ENCODE assay signal across 25 cellular contexts in genomic region chr20:35340436-35340835, GRCh38. TPM values are rescaled to one million over a fixed set of nuclear protein-coding genes. Genes with fewer than 3 reads are reported as not detected.
"Had no signal": no experiment of that assay in that cellular context is flagged by ENCODE, and none has a peak within 500 bp of the region (broad histone marks: within the 10 kb centered on the region; RNA-seq: fewer than 3 reads in every experiment).

No MANE protein-coding gene starts in this region.

- ATAC-seq: activated T-helper 17 cell treated with anti-CD3 and anti-CD28 coated beads, Interleukin-2, amount 50 U/mL, for 72 hours; heart right ventricle; left cardiac atrium; mucosa of descending colon had no signal

- H3K9me3 ChIP-seq: heart right ventricle, mucosa of descending colon, thoracic aorta, upper lobe of left lung had no signal

- H3K27me3 Mint-ChIP-seq: activated CD4-positive, alpha-beta memory T cell treated with anti-CD3 and anti-CD28 coated beads for 36 hours; activated naive CD8-positive, alpha-beta T cell treated with anti-CD3 and anti-CD28 coated beads for 36 hours; activated T-helper 17 cell treated with anti-CD3 and anti-CD28 coated beads, Interleukin-2, amount 50 U/mL, for 72 hours; memory B cell had no signal

- H3K4me1 Mint-ChIP-seq: activated naive CD8-positive, alpha-beta T cell treated with anti-CD3 and anti-CD28 coated beads for 36 hours; activated T-helper 17 cell treated with anti-CD3 and anti-CD28 coated beads, Interleukin-2, amount 50 U/mL, for 72 hours; memory B cell had no signal

- H3K27ac Mint-ChIP-seq: activated CD4-positive, alpha-beta memory T cell treated with anti-CD3 and anti-CD28 coated beads for 36 hours; activated naive CD8-positive, alpha-beta T cell treated with anti-CD3 and anti-CD28 coated beads for 36 hours; activated T-helper 17 cell treated with anti-CD3 and anti-CD28 coated beads, Interleukin-2, amount 50 U/mL, for 72 hours; memory B cell; T-helper 1 cell treated with Interleukin-12 subunit alpha and Interleukin-12 subunit beta and Interleukin-4 antibody, amounts not matched to agents 30 μg/mL and 1 μg/mL, for 36 hours had no signal

- DNase-seq: activated CD4-positive, alpha-beta memory T cell treated with anti-CD3 and anti-CD28 coated beads for 36 hours; activated CD4-positive, alpha-beta T cell treated with anti-CD3 and anti-CD28 coated beads for 48 hours; activated naive CD4-positive, alpha-beta T cell; activated naive CD8-positive, alpha-beta T cell treated with anti-CD3 and anti-CD28 coated beads for 36 hours; amygdala; heart right ventricle; islet precursor cell; left cardiac atrium; mucosa of descending colon; nucleus accumbens; posterior cingulate gyrus; stimulated activated CD4-positive, alpha-beta T cell treated with anti-CD3 and anti-CD28 coated beads, Interleukin-2, amount 100 ng/mL, for 48 hours; stimulated activated CD8-positive, alpha-beta memory T cell treated with anti-CD3 and anti-CD28 coated beads, Interleukin-4, amount 100 ng/mL, for 48 hours; stimulated activated naive CD4-positive, alpha-beta T cell; T1000; upper lobe of left lung had no signal

- H3K27me3 ChIP-seq: heart right ventricle, upper lobe of left lung had no signal

- H3K4me3 ChIP-seq: heart right ventricle, mucosa of descending colon, thoracic aorta, upper lobe of left lung had no signal

- H3K9me3 Mint-ChIP-seq: activated CD4-positive, alpha-beta memory T cell treated with anti-CD3 and anti-CD28 coated beads for 36 hours; activated naive CD8-positive, alpha-beta T cell treated with anti-CD3 and anti-CD28 coated beads for 36 hours; activated T-helper 17 cell treated with anti-CD3 and anti-CD28 coated beads, Interleukin-2, amount 50 U/mL, for 72 hours; memory B cell; T-helper 1 cell treated with Interleukin-12 subunit alpha and Interleukin-12 subunit beta and Interleukin-4 antibody, amounts not matched to agents 30 μg/mL and 1 μg/mL, for 36 hours had no signal

- H3K27ac ChIP-seq: heart right ventricle, thoracic aorta, upper lobe of left lung had no signal

- H3K4me3 Mint-ChIP-seq: activated CD4-positive, alpha-beta memory T cell treated with anti-CD3 and anti-CD28 coated beads for 36 hours; activated naive CD8-positive, alpha-beta T cell treated with anti-CD3 and anti-CD28 coated beads for 36 hours; activated T-helper 17 cell treated with anti-CD3 and anti-CD28 coated beads, Interleukin-2, amount 50 U/mL, for 72 hours; memory B cell; T-helper 1 cell treated with Interleukin-12 subunit alpha and Interleukin-12 subunit beta and Interleukin-4 antibody, amounts not matched to agents 30 μg/mL and 1 μg/mL, for 36 hours had no signal

RNA-seq across cellular contexts. Expression of gene FAM83C, which starts 48.2 kb away (rescaled TPM):
- total RNA-seq: activated CD4-positive, alpha-beta memory T cell treated with anti-CD3 and anti-CD28 coated beads for 36 hours; activated naive CD8-positive, alpha-beta T cell treated with anti-CD3 and anti-CD28 coated beads for 36 hours; activated T-helper 17 cell treated with anti-CD3 and anti-CD28 coated beads, Interleukin-2, amount 50 U/mL, for 72 hours; cerebellum; fibroblast of villous mesenchyme; heart right ventricle; left cardiac atrium; renal cortical epithelial cell; thoracic aorta; upper lobe of left lung had no signal
- polyA plus RNA-seq: liver, neural cell had no signal
